Comparison of ENCODE assay signal across 8 cellular contexts in the genomic region with DNA sequence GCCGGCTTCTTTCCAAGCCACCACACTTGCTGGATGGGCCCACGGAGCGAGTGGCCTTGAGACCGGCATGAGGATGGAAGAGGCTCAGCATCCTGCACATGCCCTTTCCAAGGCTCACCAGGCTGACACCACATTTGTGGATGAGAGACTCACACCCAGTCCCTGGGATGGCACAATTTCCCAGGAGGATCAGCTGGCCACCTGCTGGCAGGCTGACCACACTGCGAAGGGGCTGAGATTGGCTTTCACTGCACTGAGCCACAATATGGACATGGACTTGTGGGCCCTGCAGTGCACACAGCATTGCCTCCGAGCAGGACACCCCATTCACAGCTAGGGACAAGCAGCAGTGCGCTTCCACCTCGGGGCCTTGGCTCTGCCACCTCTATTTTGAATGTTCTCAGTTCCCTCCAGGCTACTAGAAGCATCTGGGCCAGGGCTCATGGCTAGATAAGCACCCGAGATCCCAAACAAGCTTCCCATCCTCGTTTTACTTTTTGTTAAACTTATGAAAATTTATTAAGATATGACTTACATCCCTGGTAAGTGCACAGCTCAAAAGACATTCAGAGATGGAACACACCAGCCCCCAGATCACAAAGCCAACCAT. TPM values are rescaled to one million over a fixed set of nuclear protein-coding genes. Genes with fewer than 3 reads are reported as not detected.
DNase-seq lines count a peak whose midpoint lies in the region; ATAC-seq and TF ChIP-seq lines count a peak whose summit lies in the region.

No MANE protein-coding gene starts in this region.

- intact Hi-C loops in left colon (cut with DNase I, micrococcal nuclease): no loop called here

- H3K4me3 Mint-ChIP-seq in brain: no peak overlapping the region

- H3K9me3 Mint-ChIP-seq in brain: peaks cover 0 to 7% (median 5%) of the 10 kb centered on the region in 5 experiments

- in situ Hi-C loops in Caki2 (cut with HindIII; ENCODE audit: low pct_unique_long_range_greater_than_20kb, low sequenced_read_pairs): no loop called here

- no peak overlapping the region for H3K27ac Mint-ChIP-seq in brain

- peak; percentile 69 for ATAC-seq in left colon
- no peak for ATAC-seq in HG02798 (IDR thresholded peaks at IDR 0.05; ENCODE audit: poor library complexity, unreplicated experiment)

- no peaks in the 10 kb centered on the region for H3K36me3 Mint-ChIP-seq in brain

- H3K27me3 Mint-ChIP-seq in brain: peaks cover 3% of the 10 kb centered on the region

- TF ChIP-seq CTCF in brain (conservative IDR thresholded peaks at IDR 0.05): peak; percentile 37 to 55

- DNase-seq in Caki2 (ENCODE audit: low read depth) (peak; percentile 25), HuH-7.5 (ENCODE audit: low spot score) (peak; percentile 38), left colon (peak in 1 of 2 donors; percentile 40), cerebellar cortex (ENCODE audit: low spot score) (no peak), SKM-1 (lab: John Stamatoyannopoulos, UW; ENCODE audit: unreplicated experiment) (no peak)
- DNase-seq in activated effector memory CD4-positive, alpha-beta T cell treated with anti-CD3 and anti-CD28 coated beads, Interleukin-2, amount 50 U/mL, for 16 hours: no peak

- no peaks in the 10 kb centered on the region for H3K4me1 Mint-ChIP-seq in brain

RNA-seq across cellular contexts. Expression of a gene that starts 25.3 kb away (rescaled TPM):
- total RNA-seq in Caki2 (2014; rRNA removed; shearing (Covaris generic); ENCODE audit: low replicate concordance): 0.51 and 4.4 TPM in 2 replicates
- 12.5 TPM for polyA plus RNA-seq in brain (ENCODE audit: insufficient read depth, low read depth, low replicate concordance)
- 10 to 100 TPM; 19.0 to 29.1 TPM for total RNA-seq in left colon

Comparison
In these comparisons a context has a peak if more than half of its experiments do, and no peak if none do; other contexts are left out.
1. DNase-seq: peak in Caki2 (single experiment) and HuH-7.5 (single experiment); none in cerebellar cortex (single experiment), activated effector memory CD4-positive, alpha-beta T cell treated with anti-CD3 and anti-CD28 coated beads, Interleukin-2, amount 50 U/mL, for 16 hours (single experiment) and SKM-1 (single experiment).